Comparison of ENCODE assay signal across 12 cellular contexts in the genomic region with DNA sequence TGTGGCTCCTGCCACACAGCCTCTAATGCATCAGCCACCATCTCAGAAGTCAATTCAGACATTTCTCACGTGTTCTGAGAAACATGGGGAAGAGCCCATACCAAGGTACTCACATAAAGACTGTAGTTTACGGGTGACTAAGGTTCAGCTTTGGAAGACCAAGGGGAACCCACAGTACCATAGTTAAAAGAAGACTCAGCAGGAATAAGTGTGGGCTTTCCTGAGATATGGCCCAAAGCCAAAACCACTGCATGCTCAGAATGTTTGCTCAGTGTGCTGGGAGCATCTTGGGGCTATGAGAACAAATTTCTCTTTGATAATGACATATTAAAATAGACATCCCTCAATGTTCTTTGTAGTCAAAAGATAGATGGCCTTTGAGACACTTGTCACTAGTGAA.
A peak's percentile ranks its signal among the peaks of the same experiment; 100 is the strongest.
DNase-seq lines count a peak whose midpoint lies in the region; ATAC-seq and TF ChIP-seq lines count a peak whose summit lies in the region.
"Had no signal": no experiment of that assay in that cellular context is flagged by ENCODE, and none has a peak within 500 bp of the region (broad histone marks: within the 10 kb centered on the region; RNA-seq: fewer than 3 reads in every experiment).

No MANE protein-coding gene starts in this region.

- no peak overlapping the region for H3K9ac ChIP-seq in mammary epithelial cell (ENCODE audit: insufficient read depth, low read length)

- dilution Hi-C loops in mammary epithelial cell (cut with HindIII; ENCODE audit: low sequenced_read_pairs) = no loop called here

- no TSS peak for BruUV-seq in mammary epithelial cell (replicated peaks; lab: Mats Ljungman, UMichigan)

- CTCF ChIA-PET in mammary epithelial cell (lab: Charles Lee; ENCODE audit: low non-redundant PET) = no interaction called here

- H3K36me3 ChIP-seq in mammary epithelial cell (ENCODE audit: insufficient read depth, low read length) = no peaks in the 10 kb centered on the region
- H3K36me3 ChIP-seq: adrenal gland had no signal

- peak; percentile 45 for DNase-seq in Caki2 (ENCODE audit: low read depth)
- DNase-seq in NCI-H187 (lab: John Stamatoyannopoulos, UW) = peak; percentile 48 to 63
- DNase-seq in mammary epithelial cell = peak; percentile 81
- peak; percentile 97 for DNase-seq in myocyte (ENCODE audit: low read depth)
- no peak for DNase-seq in omental fat pad (ENCODE audit: low spot score)
- DNase-seq in OCI-M2 (lab: John Stamatoyannopoulos, UW; ENCODE audit: unreplicated experiment) = no peak
- DNase-seq in NCI-H748 treated with DMSO at 0.1 percent for 48 hours (lab: John Stamatoyannopoulos, UW) = no peak
- DNase-seq: adrenal gland; Caco-2; left cardiac atrium; stimulated activated CD4-positive, alpha-beta T cell treated with anti-CD3 and anti-CD28 coated beads, Interleukin-15, amount 100 ng/mL, for 24 hours had no signal

- no peaks in the 10 kb centered on the region for H4K20me1 ChIP-seq in mammary epithelial cell (ENCODE audit: insufficient read depth, low read length)

- H3K79me2 ChIP-seq in mammary epithelial cell (ENCODE audit: insufficient read depth, low read length) = no peaks in the 10 kb centered on the region

- ATAC-seq in GM21619 (IDR thresholded peaks at IDR 0.05; ENCODE audit: unreplicated experiment) = no peak
- ATAC-seq in omental fat pad (ENCODE audit: low FRiP score) = no peak

- no peak for TF ChIP-seq CTCF in mammary epithelial cell (conservative IDR thresholded peaks at IDR 0.05 in 1 of 2, IDR thresholded peaks at IDR 0.05 in 1 of 2; ENCODE audit: extremely low read depth in 1 of 2, insufficient read depth in 1 of 2, low read depth in 1 of 2, low read length in 2 of 2)
- TF ChIP-seq CTCF in omental fat pad (IDR thresholded peaks at IDR 0.05) = no peak

- H3K27me3 ChIP-seq in mammary epithelial cell (ENCODE audit: insufficient read depth, low read length) = no peaks in the 10 kb centered on the region
- H3K27me3 ChIP-seq: adrenal gland had no signal

- H3K4me3 ChIP-seq in mammary epithelial cell (replicated peaks in 1 of 3; ENCODE audit: insufficient read depth in 1 of 3, low read depth in 2 of 3, low read length in 3 of 3) = no peak overlapping the region
- H3K4me3 ChIP-seq: adrenal gland had no signal

- intact Hi-C loops in mammary epithelial cell (cut with micrococcal nuclease) = loop anchor here (10.0 kb wide), 1 partner anchor 149 kb away; no protein-coding TSS in a partner anchor

- H3K4me2 ChIP-seq in mammary epithelial cell (ENCODE audit: insufficient read depth, low read depth, low read length) = no peak overlapping the region

- in situ Hi-C loops in Caki2 (cut with HindIII; ENCODE audit: low pct_unique_long_range_greater_than_20kb, low sequenced_read_pairs) = no loop called here
- in situ Hi-C loops in mammary epithelial cell (cut with MboI; ENCODE audit: low sequenced_read_pairs in 2 of 2) = no loop called here

- no peak overlapping the region for H2AFZ ChIP-seq in mammary epithelial cell (ENCODE audit: low read depth, low read length)

- H3K27ac ChIP-seq in mammary epithelial cell (ENCODE audit: insufficient read depth, low read depth, low read length) = no peak overlapping the region
- H3K27ac ChIP-seq: adrenal gland had no signal

- H3K9me3 ChIP-seq in mammary epithelial cell (replicated peaks; ENCODE audit: insufficient read depth, low read length) = no peaks in the 10 kb centered on the region
- H3K9me3 ChIP-seq: adrenal gland, Caco-2 had no signal

- H3K4me1 ChIP-seq in mammary epithelial cell (ENCODE audit: insufficient read depth, low read length) = peaks cover 14% of the 10 kb centered on the region
- H3K4me1 ChIP-seq: adrenal gland, Caco-2 had no signal

- WGBS in mammary epithelial cell (ENCODE audit: low coverage, missing lambda C conversion rate) = 62% methylated on average over 2 of the region's 2 CpGs

Comparison
In these comparisons a context has a peak if more than half of its experiments do, and no peak if none do; other contexts are left out.
1. DNase-seq: peak in Caki2 (single experiment), NCI-H187 (2 of 2), mammary epithelial cell (single experiment) and myocyte (single experiment); none in omental fat pad (single experiment), OCI-M2 (single experiment) and NCI-H748 treated with DMSO at 0.1 percent for 48 hours (single experiment).